11 cellular contexts compared by ENCODE assay signal in genomic region chr3:31968391-31968926, GRCh38. TPM values are rescaled to one million over a fixed set of nuclear protein-coding genes. Genes with fewer than 3 reads are reported as not detected.
DNase-seq lines count a peak whose midpoint lies in the region; ATAC-seq and TF ChIP-seq lines count a peak whose summit lies in the region.
"Had no signal": no experiment of that assay in that cellular context is flagged by ENCODE, and none has a peak within 500 bp of the region (broad histone marks: within the 10 kb centered on the region; RNA-seq: fewer than 3 reads in every experiment).

No MANE protein-coding gene starts in this region.

- in situ Hi-C loops in gastrocnemius medialis (cut with MboI; ENCODE audit: low sequenced_read_pairs in 4 of 4): no loop called here

- no peak for TF ChIP-seq POLR2A in gastrocnemius medialis (IDR thresholded peaks at IDR 0.05)

- H3K4me1 ChIP-seq in gastrocnemius medialis: peaks cover 2 to 3% of the 10 kb centered on the region in 2 donors

- intact Hi-C loops in gastrocnemius medialis (cut with DNase I; ENCODE audit: low total_unique reads): no loop called here

- no peak for TF ChIP-seq CTCF in foreskin fibroblast (IDR thresholded peaks at IDR 0.05; ENCODE audit: low read depth, low read length)
- TF ChIP-seq CTCF in gastrocnemius medialis (IDR thresholded peaks at IDR 0.05 in 4 of 5, conservative IDR thresholded peaks at IDR 0.05 in 1 of 5): no peak

- ATAC-seq in gastrocnemius medialis (no peak), HG03571 (IDR thresholded peaks at IDR 0.05; ENCODE audit: unreplicated experiment) (no peak), HG03108 (IDR thresholded peaks at IDR 0.05; ENCODE audit: unreplicated experiment) (no peak)

- no peak overlapping the region for H3K9ac ChIP-seq in SK-N-MC (ENCODE audit: insufficient read length)

- peak overlapping the region; percentile 33; the same call in 1 of the 2 replicates for H3K4me3 ChIP-seq in SK-N-MC
- H3K4me3 ChIP-seq in foreskin fibroblast (ENCODE audit: low read depth in 1 of 2, low read length in 2 of 2): no peak overlapping the region
- H3K4me3 ChIP-seq in gastrocnemius medialis: no peak overlapping the region
- H3K4me3 ChIP-seq: upper lobe of left lung had no signal

- H3K27ac ChIP-seq in SK-N-MC (no peak overlapping the region), gastrocnemius medialis (peak overlapping the region; percentile 12 to 64 (median 48))

- no peaks in the 10 kb centered on the region for H3K27me3 ChIP-seq in gastrocnemius medialis
- H3K27me3 ChIP-seq: upper lobe of left lung had no signal

- H3K36me3 ChIP-seq in SK-N-MC (ENCODE audit: insufficient read depth, low read length): no peaks in the 10 kb centered on the region
- no peaks in the 10 kb centered on the region for H3K36me3 ChIP-seq in gastrocnemius medialis
- H3K36me3 ChIP-seq: upper lobe of left lung had no signal

- H3K9me3 ChIP-seq in SK-N-MC (ENCODE audit: low read depth, low read length) (no peaks in the 10 kb centered on the region), gastrocnemius medialis (no peaks in the 10 kb centered on the region)
- H3K9me3 ChIP-seq: upper lobe of left lung had no signal

- DNase-seq in EL: peak; percentile 58
- no peak for DNase-seq in SK-N-MC (ENCODE audit: low read depth, low spot score)
- peak; percentile 38 to 72 for DNase-seq in foreskin fibroblast
- DNase-seq in gastrocnemius medialis: no peak
- no peak for DNase-seq in activated naive CD4-positive, alpha-beta T cell treated with Interleukin-2 at 50 U/mL for 16 hours
- no peak for DNase-seq in stimulated activated naive CD4-positive, alpha-beta T cell (lab: John Stamatoyannopoulos, UW)
- DNase-seq: GF-D8, nucleus accumbens, upper lobe of left lung had no signal

RNA-seq across cellular contexts. Expression of gene OSBPL10, which starts 12.6 kb away (rescaled TPM):
- total RNA-seq in gastrocnemius medialis: 1 to 10 TPM; 1.4 to 7.0 (median 3.8) TPM

RNA-seq across cellular contexts. Expression of gene ZNF860, which starts 13.1 kb away (rescaled TPM):
- total RNA-seq in gastrocnemius medialis: under 1 TPM in 1 of 4 donors, not detected in 3; 0.07 TPM

Comparison
In these comparisons a context has a peak if more than half of its experiments do, and no peak if none do; other contexts are left out.
1. DNase-seq: peak in EL (single experiment) and foreskin fibroblast (2 of 2); none in SK-N-MC (single experiment), gastrocnemius medialis (0 of 2), activated naive CD4-positive, alpha-beta T cell treated with Interleukin-2 at 50 U/mL for 16 hours (single experiment) and stimulated activated naive CD4-positive, alpha-beta T cell (0 of 6).